Comparison of ENCODE assay signal across 8 cellular contexts in genomic region chr11:73185680-73186293, GRCh38. TPM values are rescaled to one million over a fixed set of nuclear protein-coding genes. Genes with fewer than 3 reads are reported as not detected.
A peak's percentile ranks its signal among the peaks of the same experiment; 100 is the strongest.
DNase-seq lines count a peak whose midpoint lies in the region; ATAC-seq and TF ChIP-seq lines count a peak whose summit lies in the region.
"Had no signal": no experiment of that assay in that cellular context is flagged by ENCODE, and none has a peak within 500 bp of the region (broad histone marks: within the 10 kb centered on the region; RNA-seq: fewer than 3 reads in every experiment).

No MANE protein-coding gene starts in this region.

- intact Hi-C loops in upper lobe of right lung (cut with DNase I): loop anchor here (10.0 kb wide), 1 partner anchor 49 kb away; no protein-coding TSS in a partner anchor

- no peak for TF ChIP-seq CTCF in HL-60 (IDR thresholded peaks at IDR 0.05; ENCODE audit: insufficient read depth, low read length)
- TF ChIP-seq CTCF in upper lobe of right lung (IDR thresholded peaks at IDR 0.05): no peak

- H3K27ac ChIP-seq in HL-60 (replicated peaks) (peak overlapping the region; percentile 86), layer of hippocampus (ENCODE audit: low read depth, low read length) (peak overlapping the region; percentile 3), upper lobe of right lung (no peak overlapping the region)
- H3K27ac ChIP-seq: VCaP had no signal

- H3K4me1 ChIP-seq in adipocyte (ENCODE audit: control insufficient read depth, insufficient read depth, low read length) (peaks cover 11% of the 10 kb centered on the region), upper lobe of right lung (peaks cover 13% of the 10 kb centered on the region)

- H3K36me3 ChIP-seq in adipocyte (ENCODE audit: control insufficient read depth, insufficient read depth, low read length, severe bottlenecking) (no peaks in the 10 kb centered on the region), upper lobe of right lung (no peaks in the 10 kb centered on the region)

- no peak overlapping the region for H3K9ac ChIP-seq in adipocyte (ENCODE audit: low read length)

- H3K4me3 ChIP-seq in HL-60 (replicated peaks; ENCODE audit: insufficient read depth, low read length) (peak overlapping the region; percentile 67), adipocyte (ENCODE audit: low read length) (no peak overlapping the region), upper lobe of right lung (no peak overlapping the region)

- H3K9me3 ChIP-seq in adipocyte (ENCODE audit: control insufficient read depth, low read length): no peaks in the 10 kb centered on the region
- H3K9me3 ChIP-seq in upper lobe of right lung: no peaks in the 10 kb centered on the region

- H3K27me3 ChIP-seq in HL-60 (ENCODE audit: insufficient read depth, poor library complexity, severe bottlenecking): no peaks in the 10 kb centered on the region
- H3K27me3 ChIP-seq in adipocyte (replicated peaks; ENCODE audit: control insufficient read depth, insufficient read depth, low read length): no peaks in the 10 kb centered on the region
- H3K27me3 ChIP-seq in layer of hippocampus (ENCODE audit: control insufficient read depth, insufficient read depth, low read length): no peaks in the 10 kb centered on the region
- H3K27me3 ChIP-seq in upper lobe of right lung: no peaks in the 10 kb centered on the region

- ATAC-seq in upper lobe of right lung: peak; percentile 43
- no peak for ATAC-seq in HG03139 (IDR thresholded peaks at IDR 0.05; ENCODE audit: unreplicated experiment)
- no peak for ATAC-seq in GM18519 (IDR thresholded peaks at IDR 0.05; ENCODE audit: low FRiP score, unreplicated experiment)

- DNase-seq in HL-60 (ENCODE audit: low read depth in 1 of 2, low spot score in 1 of 2) (peak; percentile 70 to 91), adipocyte (ENCODE audit: low read depth) (peak; percentile 82), upper lobe of right lung (no peak), midbrain (lab: John Stamatoyannopoulos, UW) (no peak)

RNA-seq across cellular contexts. Expression of gene P2RY2, which starts 32.3 kb away (rescaled TPM):
- total RNA-seq in upper lobe of right lung: 7.4 TPM

RNA-seq across cellular contexts. Expression of gene FCHSD2, which starts 43.7 kb away (rescaled TPM):
- total RNA-seq in upper lobe of right lung: 71.2 TPM

Comparison
In these comparisons a context has a peak if more than half of its experiments do, and no peak if none do; other contexts are left out.
1. DNase-seq: peak in HL-60 (2 of 2) and adipocyte (single experiment); none in upper lobe of right lung (single experiment) and midbrain (single experiment).